In the genomic region with DNA sequence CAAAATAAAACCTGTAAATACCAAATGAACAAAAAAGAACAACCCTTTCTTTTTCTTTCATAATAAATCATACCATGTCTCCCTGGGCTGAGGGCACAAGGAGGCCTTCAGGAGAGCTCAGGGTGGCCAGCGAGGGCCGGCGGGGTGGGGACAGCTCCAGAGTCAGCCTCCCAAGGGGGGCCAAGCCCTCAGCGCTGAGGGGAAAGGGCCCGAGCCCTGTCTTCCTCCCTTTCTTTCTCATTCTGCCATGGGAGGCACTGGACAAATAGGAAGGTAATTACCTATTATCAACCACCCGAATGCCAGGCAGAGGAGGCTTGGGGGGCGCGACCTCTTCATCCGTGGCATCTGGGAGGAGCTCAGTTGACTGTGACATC, we compare ENCODE assay signal across 10 cellular contexts.
A peak's percentile ranks its signal among the peaks of the same experiment; 100 is the strongest.
DNase-seq lines count a peak whose midpoint lies in the region; ATAC-seq and TF ChIP-seq lines count a peak whose summit lies in the region.
"Had no signal": no experiment of that assay in that cellular context is flagged by ENCODE, and none has a peak within 500 bp of the region (broad histone marks: within the 10 kb centered on the region; RNA-seq: fewer than 3 reads in every experiment).

No MANE protein-coding gene starts in this region.

- H3K27ac ChIP-seq in BLaER1 (peak overlapping the region; percentile 55), body of pancreas (peak overlapping the region; percentile 92 to 97 (median 95))

- no peaks in the 10 kb centered on the region for H3K27me3 Mint-ChIP-seq in nephron progenitor cell (ENCODE audit: low read depth, poor library complexity)

- intact Hi-C loops in body of pancreas (cut with DNase I): loop anchor here (10.0 kb wide), 1 partner anchor 106 kb away; no protein-coding TSS in a partner anchor

- H4K20me1 ChIP-seq in BLaER1: peaks cover 78% of the 10 kb centered on the region

- DNase-seq in body of pancreas: no peak
- DNase-seq in nephron progenitor cell: no peak
- DNase-seq in NCI-H345 (lab: John Stamatoyannopoulos, UW): no peak
- no peak for DNase-seq in activated gamma-delta T cell (lab: John Stamatoyannopoulos, UW)
- DNase-seq: MM.1S; stimulated activated CD4-positive, alpha-beta T cell treated with anti-CD3 and anti-CD28 coated beads, Interleukin-1b, Interleukin-23, amount 100 ng/mL, for 48 hours had no signal

- no peaks in the 10 kb centered on the region for H3K9me3 Mint-ChIP-seq in nephron progenitor cell

- TF ChIP-seq CTCF in body of pancreas (IDR thresholded peaks at IDR 0.05) (no peak), nephron progenitor cell (IDR thresholded peaks at IDR 0.05) (no peak)

- H3K4me3 ChIP-seq in BLaER1: no peak overlapping the region
- no peak overlapping the region for H3K4me3 ChIP-seq in body of pancreas

- TF ChIP-seq POLR2A in body of pancreas (IDR thresholded peaks at IDR 0.05): no peak

- H3K36me3 ChIP-seq in BLaER1 (peaks cover 89% of the 10 kb centered on the region), body of pancreas (replicated peaks in 1 of 2; ENCODE audit: insufficient read depth in 1 of 2, low read depth in 2 of 2) (peaks cover 0 to under 1% of the 10 kb centered on the region in 2 donors)

- 87 to 96% methylated on average over 3 to 9 of the region's 9 CpGs for WGBS in body of pancreas, 2 donors

- H3K4me1 ChIP-seq in BLaER1 (peaks cover 70% of the 10 kb centered on the region), body of pancreas (peaks cover 73% of the 10 kb centered on the region)

- H3K36me3 Mint-ChIP-seq in nephron progenitor cell (ENCODE audit: low read depth): peaks cover 18% of the 10 kb centered on the region

- peak overlapping the region; percentile 68 for H3K27ac Mint-ChIP-seq in nephron progenitor cell

- H3K9me3 ChIP-seq in BLaER1 (no peaks in the 10 kb centered on the region), body of pancreas (no peaks in the 10 kb centered on the region)

- H3K27me3 ChIP-seq in BLaER1 (no peaks in the 10 kb centered on the region), body of pancreas (no peaks in the 10 kb centered on the region)

- H3K9ac ChIP-seq in BLaER1: no peak overlapping the region

- H3K4me1 Mint-ChIP-seq in nephron progenitor cell: peaks cover 80% of the 10 kb centered on the region

- ATAC-seq in HG03175 (IDR thresholded peaks at IDR 0.05; ENCODE audit: unreplicated experiment): peak; percentile 3
- no peak for ATAC-seq in body of pancreas
- ATAC-seq in GM21423 (IDR thresholded peaks at IDR 0.05; ENCODE audit: unreplicated experiment): no peak
- no peak for ATAC-seq in GM18498 (IDR thresholded peaks at IDR 0.05; ENCODE audit: unreplicated experiment)

- no peak overlapping the region; the same call in 1 of the 2 replicates for H3K4me2 ChIP-seq in BLaER1

- no peak overlapping the region for H3K4me3 Mint-ChIP-seq in nephron progenitor cell
